In genomic region chr17:64635647-64636305, GRCh38 we compare ENCODE assay signal across 8 cellular contexts.
A peak's percentile ranks its signal among the peaks of the same experiment; 100 is the strongest.
DNase-seq lines count a peak whose midpoint lies in the region; ATAC-seq and TF ChIP-seq lines count a peak whose summit lies in the region.

No MANE protein-coding gene starts in this region.

- POLR2A ChIA-PET in AG04449 (lab: Yijun Ruan, JAX), result interaction anchor here (0.6 kb wide), 1 partner anchor 44 kb away, joined by 3 read pairs; no protein-coding TSS in a partner anchor

- DNase-seq in AG04449 (ENCODE audit: low read depth, low spot score) (peak; percentile 63), astrocyte of the cerebellum (ENCODE audit: low read depth) (peak; percentile 90), amygdala (lab: John Stamatoyannopoulos, UW) (no peak), 8988T (no peak), NCI-H1436 (lab: John Stamatoyannopoulos, UW) (no peak)
- no peak for DNase-seq in effector CD4-positive, alpha-beta T cell

- CTCF ChIA-PET in AG04449 (lab: Yijun Ruan, JAX), result interaction anchor here (1.0 to 4.2 kb wide), 2 partner anchors 11 to 13 kb away, joined by 5 to 18 read pairs; no protein-coding TSS in a partner anchor

- H3K4me3 ChIP-seq in AG04449 (ENCODE audit: low read depth, low read length), result no peak overlapping the region
- H3K4me3 ChIP-seq in astrocyte of the cerebellum (ENCODE audit: low read depth, low read length), result no peak overlapping the region

- ATAC-seq in GM18907 (IDR thresholded peaks at IDR 0.05; ENCODE audit: unreplicated experiment) (peak; percentile 67), HG03432 (IDR thresholded peaks at IDR 0.05; ENCODE audit: unreplicated experiment) (peak; percentile 85)

- in situ Hi-C loops in astrocyte of the cerebellum (cut with HindIII; ENCODE audit: low sequenced_read_pairs), result no loop called here

- TF ChIP-seq CTCF in AG04449 (IDR thresholded peaks at IDR 0.05; ENCODE audit: insufficient read depth, low read length, missing control alignments) (no peak), astrocyte of the cerebellum (IDR thresholded peaks at IDR 0.05; ENCODE audit: low read depth, low read length, missing control alignments) (no peak)

Comparison
In these comparisons a context has a peak if more than half of its experiments do, and no peak if none do; other contexts are left out.
1. DNase-seq: peak in AG04449 (single experiment) and astrocyte of the cerebellum (single experiment); none in amygdala (0 of 56), 8988T (single experiment), effector CD4-positive, alpha-beta T cell (single experiment) and NCI-H1436 (single experiment).